In genomic region chr17:75673487-75673886, GRCh38 we compare ENCODE assay signal across 19 cellular contexts. TPM values are rescaled to one million over a fixed set of nuclear protein-coding genes. Genes with fewer than 3 reads are reported as not detected.
DNase-seq lines count a peak whose midpoint lies in the region; ATAC-seq, FAIRE-seq and TF ChIP-seq lines count a peak whose summit lies in the region.
"Had no signal": no experiment of that assay in that cellular context is flagged by ENCODE, and none has a peak within 500 bp of the region (broad histone marks: within the 10 kb centered on the region; RNA-seq: fewer than 3 reads in every experiment).

No MANE protein-coding gene starts in this region.

- no peaks in the 10 kb centered on the region for H3K9me3 ChIP-seq in OCI-LY3 (ENCODE audit: insufficient read depth, low read length)
- H3K9me3 ChIP-seq: BLaER1, SK-N-SH had no signal

- TF ChIP-seq CTCF in OCI-LY3 (IDR thresholded peaks at IDR 0.05; ENCODE audit: low read depth, low read length) (no peak), WTC11 (IDR thresholded peaks at IDR 0.05) (no peak), MCF 10A (IDR thresholded peaks at IDR 0.05; ENCODE audit: unreplicated experiment) (no peak)

- peak; percentile 91 for FAIRE-seq in H54 (lab: Jason Lieb, UNC)
- FAIRE-seq: GM12892 had no signal

- no peak for TF ChIP-seq POLR2A in H54 (IDR thresholded peaks at IDR 0.05; ENCODE audit: low read depth, low read length)

- POLR2A ChIA-PET in WTC11 (lab: Charles Lee), result no interaction called here
- POLR2A ChIA-PET in MCF 10A (lab: Yijun Ruan, JAX), result interaction anchor here (0.9 to 26.7 kb wide), 6 partner anchors 10 to 106 kb away, joined by 4 to 748 read pairs (median 11); partner anchors contain the start of gene ITGB4

- H3K4me3 ChIP-seq in OCI-LY3 (ENCODE audit: low read length), result no peak overlapping the region
- H3K4me3 ChIP-seq: BLaER1, GM23248, PC-9 had no signal

- peaks cover 50% of the 10 kb centered on the region for H3K36me3 ChIP-seq in OCI-LY3 (replicated peaks; ENCODE audit: low read depth, low read length)

- no peaks in the 10 kb centered on the region for H3K27me3 ChIP-seq in OCI-LY3 (ENCODE audit: low read depth, low read length)
- H3K27me3 ChIP-seq: BLaER1 had no signal

- peaks cover 42% of the 10 kb centered on the region for H3K36me3 Mint-ChIP-seq in WTC11
- H3K36me3 Mint-ChIP-seq in MCF 10A (ENCODE audit: insufficient read depth, unreplicated experiment), result peaks cover 74% of the 10 kb centered on the region

- no peaks in the 10 kb centered on the region for H3K9me3 Mint-ChIP-seq in WTC11
- H3K9me3 Mint-ChIP-seq in MCF 10A (ENCODE audit: unreplicated experiment), result no peaks in the 10 kb centered on the region

- peaks cover 41% of the 10 kb centered on the region for H3K4me1 ChIP-seq in OCI-LY3 (ENCODE audit: low read length)

- H3K9ac ChIP-seq in OCI-LY3 (ENCODE audit: low read length), result no peak overlapping the region
- H3K9ac ChIP-seq: BLaER1, GM23248, SK-N-SH had no signal

- no peak overlapping the region for H2AFZ ChIP-seq in OCI-LY3 (ENCODE audit: low read depth, low read length)
- H2AFZ ChIP-seq: GM23248, PC-9 had no signal

- H3K27ac ChIP-seq in OCI-LY3 (ENCODE audit: low read length), result peak overlapping the region; percentile 43
- H3K27ac ChIP-seq: BLaER1, GM23248, PC-9 had no signal

- H3K4me2 ChIP-seq in OCI-LY3 (ENCODE audit: low read length), result no peak overlapping the region
- H3K4me2 ChIP-seq: BLaER1, PC-9, SK-N-SH had no signal

- no peak overlapping the region for H3K4me3 Mint-ChIP-seq in WTC11
- H3K4me3 Mint-ChIP-seq in MCF 10A (ENCODE audit: unreplicated experiment), result no peak overlapping the region

- BruUV-seq in MCF 10A (replicated peaks; lab: Mats Ljungman, UMichigan), result no TSS peak

- DNase-seq in H54 (ENCODE audit: insufficient read length, low spot score) (peak; percentile 72), WTC11 (ENCODE audit: low spot score) (no peak), posterior vena cava (ENCODE audit: low spot score) (peak; percentile 13), NCI-H82 treated with DMSO at 0.1 percent for 48 hours (lab: John Stamatoyannopoulos, UW; ENCODE audit: unreplicated experiment) (no peak), nucleus accumbens (lab: John Stamatoyannopoulos, UW) (no peak), MCF 10A (ENCODE audit: unreplicated experiment) (no peak)
- DNase-seq: GM23248, KG1, NCI-H1436, NCI-H2029, NCI-H2171, NCI-H446, NCI-H69, PC-9, Right ventricle myocardium superior, SK-N-SH had no signal

- H3K79me2 ChIP-seq in OCI-LY3 (ENCODE audit: low read length), result peaks cover 84% of the 10 kb centered on the region

- no peak for ATAC-seq in WTC11

- 0 out of 2 replicates have a peak overlapping the region, but pooled peaks have one; percentile 32 for H3K27ac Mint-ChIP-seq in WTC11
- H3K27ac Mint-ChIP-seq in MCF 10A (ENCODE audit: low read depth, unreplicated experiment), result no peak overlapping the region

- no peaks in the 10 kb centered on the region for H3K27me3 Mint-ChIP-seq in WTC11 (ENCODE audit: low read depth)
- H3K27me3 Mint-ChIP-seq in MCF 10A (ENCODE audit: insufficient read depth, unreplicated experiment), result no peaks in the 10 kb centered on the region

- H4K20me1 ChIP-seq in OCI-LY3 (ENCODE audit: insufficient read depth, low read length), result no peaks in the 10 kb centered on the region

- H3K4me1 Mint-ChIP-seq in WTC11 (peaks cover 1% of the 10 kb centered on the region), MCF 10A (ENCODE audit: insufficient read depth, unreplicated experiment) (peaks cover 2% of the 10 kb centered on the region)

- intact Hi-C loops in posterior vena cava (cut with DNase I), result no loop called here
- intact Hi-C loops in MCF 10A (cut with micrococcal nuclease), result no loop called here

- CTCF ChIA-PET in WTC11 (lab: Charles Lee), result interaction anchor here (1.9 to 5.6 kb wide), 4 partner anchors 15 to 80 kb away, joined by 6 to 72 read pairs (median 19); partner anchors contain the start of gene SMIM5
- CTCF ChIA-PET in MCF 10A (lab: Yijun Ruan, JAX), result interaction anchor here (0.5 to 12.7 kb wide), 7 partner anchors 47 to 305 kb away, joined by 3 to 152 read pairs (median 4); partner anchors contain the start of genes ACOX1 and UNK

TF ChIP-seq in WTC11, 78 proteins besides CTCF, POLR2A, EP300 and RAD21 (continues in another document):
- TF ChIP-seq IRF2 (CRISPR knock-in tag; IDR thresholded peaks at IDR 0.05; ENCODE audit: borderline replicate concordance, low read depth) (no peak), ZNF219 (CRISPR knock-in tag; IDR thresholded peaks at IDR 0.05; ENCODE audit: borderline replicate concordance) (no peak), EMX1 (CRISPR knock-in tag; IDR thresholded peaks at IDR 0.05) (no peak), ZNF396 (CRISPR knock-in tag; IDR thresholded peaks at IDR 0.05; ENCODE audit: borderline replicate concordance) (no peak), TP53 (CRISPR knock-in tag; IDR thresholded peaks at IDR 0.05) (no peak)
- TF ChIP-seq, protein P1, sequence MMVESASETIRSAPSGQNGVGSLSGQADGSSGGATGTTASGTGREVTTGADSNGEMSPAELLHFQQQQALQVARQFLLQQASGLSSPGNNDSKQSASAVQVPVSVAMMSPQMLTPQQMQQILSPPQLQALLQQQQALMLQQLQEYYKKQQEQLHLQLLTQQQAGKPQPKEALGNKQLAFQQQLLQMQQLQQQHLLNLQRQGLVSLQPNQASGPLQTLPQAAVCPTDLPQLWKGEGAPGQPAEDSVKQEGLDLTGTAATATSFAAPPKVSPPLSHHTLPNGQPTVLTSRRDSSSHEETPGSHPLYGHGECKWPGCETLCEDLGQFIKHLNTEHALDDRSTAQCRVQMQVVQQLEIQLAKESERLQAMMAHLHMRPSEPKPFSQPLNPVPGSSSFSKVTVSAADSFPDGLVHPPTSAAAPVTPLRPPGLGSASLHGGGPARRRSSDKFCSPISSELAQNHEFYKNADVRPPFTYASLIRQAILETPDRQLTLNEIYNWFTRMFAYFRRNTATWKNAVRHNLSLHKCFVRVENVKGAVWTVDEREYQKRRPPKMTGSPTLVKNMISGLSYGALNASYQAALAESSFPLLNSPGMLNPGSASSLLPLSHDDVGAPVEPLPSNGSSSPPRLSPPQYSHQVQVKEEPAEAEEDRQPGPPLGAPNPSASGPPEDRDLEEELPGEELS (CRISPR knock-in tag; IDR thresholded peaks at IDR 0.05), result no peak
- TF ChIP-seq, protein P2, sequence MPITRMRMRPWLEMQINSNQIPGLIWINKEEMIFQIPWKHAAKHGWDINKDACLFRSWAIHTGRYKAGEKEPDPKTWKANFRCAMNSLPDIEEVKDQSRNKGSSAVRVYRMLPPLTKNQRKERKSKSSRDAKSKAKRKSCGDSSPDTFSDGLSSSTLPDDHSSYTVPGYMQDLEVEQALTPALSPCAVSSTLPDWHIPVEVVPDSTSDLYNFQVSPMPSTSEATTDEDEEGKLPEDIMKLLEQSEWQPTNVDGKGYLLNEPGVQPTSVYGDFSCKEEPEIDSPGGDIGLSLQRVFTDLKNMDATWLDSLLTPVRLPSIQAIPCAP (CRISPR knock-in tag; IDR thresholded peaks at IDR 0.05), result no peak
- TF ChIP-seq, protein P3, sequence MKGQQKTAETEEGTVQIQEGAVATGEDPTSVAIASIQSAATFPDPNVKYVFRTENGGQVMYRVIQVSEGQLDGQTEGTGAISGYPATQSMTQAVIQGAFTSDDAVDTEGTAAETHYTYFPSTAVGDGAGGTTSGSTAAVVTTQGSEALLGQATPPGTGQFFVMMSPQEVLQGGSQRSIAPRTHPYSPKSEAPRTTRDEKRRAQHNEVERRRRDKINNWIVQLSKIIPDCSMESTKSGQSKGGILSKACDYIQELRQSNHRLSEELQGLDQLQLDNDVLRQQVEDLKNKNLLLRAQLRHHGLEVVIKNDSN (CRISPR knock-in tag; IDR thresholded peaks at IDR 0.05), result no peak
- TF ChIP-seq, protein P4, sequence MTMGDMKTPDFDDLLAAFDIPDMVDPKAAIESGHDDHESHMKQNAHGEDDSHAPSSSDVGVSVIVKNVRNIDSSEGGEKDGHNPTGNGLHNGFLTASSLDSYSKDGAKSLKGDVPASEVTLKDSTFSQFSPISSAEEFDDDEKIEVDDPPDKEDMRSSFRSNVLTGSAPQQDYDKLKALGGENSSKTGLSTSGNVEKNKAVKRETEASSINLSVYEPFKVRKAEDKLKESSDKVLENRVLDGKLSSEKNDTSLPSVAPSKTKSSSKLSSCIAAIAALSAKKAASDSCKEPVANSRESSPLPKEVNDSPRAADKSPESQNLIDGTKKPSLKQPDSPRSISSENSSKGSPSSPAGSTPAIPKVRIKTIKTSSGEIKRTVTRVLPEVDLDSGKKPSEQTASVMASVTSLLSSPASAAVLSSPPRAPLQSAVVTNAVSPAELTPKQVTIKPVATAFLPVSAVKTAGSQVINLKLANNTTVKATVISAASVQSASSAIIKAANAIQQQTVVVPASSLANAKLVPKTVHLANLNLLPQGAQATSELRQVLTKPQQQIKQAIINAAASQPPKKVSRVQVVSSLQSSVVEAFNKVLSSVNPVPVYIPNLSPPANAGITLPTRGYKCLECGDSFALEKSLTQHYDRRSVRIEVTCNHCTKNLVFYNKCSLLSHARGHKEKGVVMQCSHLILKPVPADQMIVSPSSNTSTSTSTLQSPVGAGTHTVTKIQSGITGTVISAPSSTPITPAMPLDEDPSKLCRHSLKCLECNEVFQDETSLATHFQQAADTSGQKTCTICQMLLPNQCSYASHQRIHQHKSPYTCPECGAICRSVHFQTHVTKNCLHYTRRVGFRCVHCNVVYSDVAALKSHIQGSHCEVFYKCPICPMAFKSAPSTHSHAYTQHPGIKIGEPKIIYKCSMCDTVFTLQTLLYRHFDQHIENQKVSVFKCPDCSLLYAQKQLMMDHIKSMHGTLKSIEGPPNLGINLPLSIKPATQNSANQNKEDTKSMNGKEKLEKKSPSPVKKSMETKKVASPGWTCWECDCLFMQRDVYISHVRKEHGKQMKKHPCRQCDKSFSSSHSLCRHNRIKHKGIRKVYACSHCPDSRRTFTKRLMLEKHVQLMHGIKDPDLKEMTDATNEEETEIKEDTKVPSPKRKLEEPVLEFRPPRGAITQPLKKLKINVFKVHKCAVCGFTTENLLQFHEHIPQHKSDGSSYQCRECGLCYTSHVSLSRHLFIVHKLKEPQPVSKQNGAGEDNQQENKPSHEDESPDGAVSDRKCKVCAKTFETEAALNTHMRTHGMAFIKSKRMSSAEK (CRISPR knock-in tag; IDR thresholded peaks at IDR 0.05; ENCODE audit: borderline replicate concordance), result no peak

RNA-seq across cellular contexts. Expression of gene SAP30BP, which starts 6.3 kb away (rescaled TPM):
- total RNA-seq in WTC11 (2021) (67.5 to 86.8 TPM (median 72.0 TPM) in 3 replicates), posterior vena cava (10 to 100 TPM; 56.7 to 66.1 TPM), MCF 10A (2022) (108 and 123 TPM in 2 replicates)

RNA-seq across cellular contexts. Expression of gene RECQL5, which starts 6.5 kb away (rescaled TPM):
- total RNA-seq in WTC11 (2021), result 48.9 to 53.1 TPM (median 51.0 TPM) in 3 replicates
- 10 to 100 TPM; 14.5 to 14.8 TPM for total RNA-seq in posterior vena cava
- 36.3 and 47.9 TPM in 2 replicates for total RNA-seq in MCF 10A (2022)

RNA-seq across cellular contexts. Expression of gene SMIM5, which starts 40.3 kb away (rescaled TPM):
- 0.05 TPM in 1 of 3 replicates, not detected in the others for total RNA-seq in WTC11 (2021)
- under 1 TPM; 0.38 to 0.97 TPM for total RNA-seq in posterior vena cava
- 0.09 TPM in 1 of 2 replicates, not detected in the other for total RNA-seq in MCF 10A (2022)
- total RNA-seq: GM23248 had no signal

RNA-seq across cellular contexts. Expression of gene ITGB4, which starts 47.8 kb away (rescaled TPM):
- total RNA-seq in WTC11 (2021) (9.5 to 11.2 TPM (median 10.6 TPM) in 3 replicates), posterior vena cava (10 to 100 TPM; 39.4 to 46.6 TPM), MCF 10A (2022) (727 and 1,054 TPM in 2 replicates)

Comparison
In these comparisons a context has a peak if more than half of its experiments do, and no peak if none do; other contexts are left out.
1. DNase-seq: peak in H54 (single experiment) and posterior vena cava (single experiment); none in WTC11 (single experiment), NCI-H82 treated with DMSO at 0.1 percent for 48 hours (single experiment), nucleus accumbens (0 of 56) and MCF 10A (single experiment).